8 cellular contexts compared by ENCODE assay signal in the genomic region with DNA sequence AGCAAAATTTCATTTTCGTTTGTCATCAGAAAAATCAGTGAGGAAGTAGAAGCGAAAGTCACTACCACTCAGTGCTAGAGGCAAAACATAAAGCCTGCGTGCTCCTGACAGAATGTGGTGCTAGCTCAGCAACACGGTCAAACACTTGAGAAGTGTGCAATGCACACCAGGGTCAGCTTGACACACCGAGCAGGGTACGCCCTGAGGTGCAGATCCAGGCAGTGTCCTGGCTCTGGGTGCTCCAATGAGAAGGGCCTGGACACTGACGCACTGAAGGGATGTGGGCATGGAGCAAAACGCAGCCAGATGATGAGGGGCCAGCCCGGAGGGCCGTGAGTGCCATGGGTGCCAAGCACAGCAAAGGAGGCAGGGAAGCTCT. TPM values are rescaled to one million over a fixed set of nuclear protein-coding genes. Genes with fewer than 3 reads are reported as not detected.
DNase-seq lines count a peak whose midpoint lies in the region; ATAC-seq lines count a peak whose summit lies in the region.

No MANE protein-coding gene starts in this region.

- intact Hi-C loops in activated CD4-positive, alpha-beta memory T cell treated with anti-CD3 and anti-CD28 coated beads for 36 hours (cut with micrococcal nuclease): loop anchor here (2.0 to 10.0 kb wide), 7 partner anchors 38 to 536 kb away; no protein-coding TSS in a partner anchor

- POLR2A ChIA-PET in activated CD4-positive, alpha-beta memory T cell treated with anti-CD3 and anti-CD28 coated beads for 36 hours (lab: Charles Lee): interaction anchor here (1.0 to 7.5 kb wide), 6 partner anchors 8 to 120 kb away, joined by 3 to 41 read pairs (median 6); a partner anchor contains a TSS

- DNase-seq in activated CD8-positive, alpha-beta memory T cell treated with anti-CD3 and anti-CD28 coated beads, Interleukin-2, amount 10 ng/mL, durations not matched to agents 7 days and 5 days: peak; percentile 48
- DNase-seq in activated CD8-positive, alpha-beta memory T cell treated with anti-CD3 and anti-CD28 coated beads, Interleukin-2, amount 50 U/mL, for 4 hours: no peak
- DNase-seq in activated CD4-positive, alpha-beta memory T cell treated with anti-CD3 and anti-CD28 coated beads for 36 hours: peak; percentile 59
- DNase-seq in naive B cell: peak; percentile 64
- DNase-seq in NCI-H748 (lab: John Stamatoyannopoulos, UW; ENCODE audit: unreplicated experiment): no peak
- DNase-seq in SHP77 treated with DMSO at 0.1 percent for 48 hours (lab: John Stamatoyannopoulos, UW): no peak
- no peak for DNase-seq in ureter (ENCODE audit: low spot score)

- no peaks in the 10 kb centered on the region for H3K9me3 Mint-ChIP-seq in activated CD8-positive, alpha-beta memory T cell treated with anti-CD3 and anti-CD28 coated beads, Interleukin-2, amount 10 ng/mL, durations not matched to agents 7 days and 5 days (ENCODE audit: low read depth)
- no peaks in the 10 kb centered on the region for H3K9me3 Mint-ChIP-seq in activated CD4-positive, alpha-beta memory T cell treated with anti-CD3 and anti-CD28 coated beads for 36 hours
- peaks cover 0 to 2% (median 0%) of the 10 kb centered on the region in 7 donors for H3K9me3 Mint-ChIP-seq in naive B cell

- H3K27ac Mint-ChIP-seq in activated CD8-positive, alpha-beta memory T cell treated with anti-CD3 and anti-CD28 coated beads, Interleukin-2, amount 10 ng/mL, durations not matched to agents 7 days and 5 days: peak overlapping the region; percentile 91
- H3K27ac Mint-ChIP-seq in activated CD4-positive, alpha-beta memory T cell treated with anti-CD3 and anti-CD28 coated beads for 36 hours: peak overlapping the region; percentile 99
- H3K27ac Mint-ChIP-seq in naive B cell: peak overlapping the region; percentile 97 to 100 (median 99)

- no peaks in the 10 kb centered on the region for H3K27me3 Mint-ChIP-seq in activated CD8-positive, alpha-beta memory T cell treated with anti-CD3 and anti-CD28 coated beads, Interleukin-2, amount 10 ng/mL, durations not matched to agents 7 days and 5 days
- H3K27me3 Mint-ChIP-seq in activated CD4-positive, alpha-beta memory T cell treated with anti-CD3 and anti-CD28 coated beads for 36 hours: no peaks in the 10 kb centered on the region
- peaks cover 0 to 4% (median 0%) of the 10 kb centered on the region in 3 donors for H3K27me3 Mint-ChIP-seq in naive B cell

- peak overlapping the region; percentile 72 for H3K4me3 Mint-ChIP-seq in activated CD8-positive, alpha-beta memory T cell treated with anti-CD3 and anti-CD28 coated beads, Interleukin-2, amount 10 ng/mL, durations not matched to agents 7 days and 5 days
- H3K4me3 Mint-ChIP-seq in activated CD4-positive, alpha-beta memory T cell treated with anti-CD3 and anti-CD28 coated beads for 36 hours: peak overlapping the region; percentile 79
- peak overlapping the region; percentile 80 to 100 (median 94) for H3K4me3 Mint-ChIP-seq in naive B cell

- peaks cover 9% of the 10 kb centered on the region for H3K36me3 Mint-ChIP-seq in activated CD8-positive, alpha-beta memory T cell treated with anti-CD3 and anti-CD28 coated beads, Interleukin-2, amount 10 ng/mL, durations not matched to agents 7 days and 5 days
- H3K36me3 Mint-ChIP-seq in activated CD4-positive, alpha-beta memory T cell treated with anti-CD3 and anti-CD28 coated beads for 36 hours: peaks cover 24% of the 10 kb centered on the region
- H3K36me3 Mint-ChIP-seq in naive B cell: peaks cover 9 to 17% of the 10 kb centered on the region in 2 donors

- ATAC-seq in activated CD8-positive, alpha-beta memory T cell treated with anti-CD3 and anti-CD28 coated beads, Interleukin-2, amount 10 ng/mL, durations not matched to agents 7 days and 5 days: peak; percentile 45
- peak; percentile 46 for ATAC-seq in HG02938 (IDR thresholded peaks at IDR 0.05; ENCODE audit: unreplicated experiment)
- peak; percentile 44 to 58 for ATAC-seq in naive B cell (ENCODE audit: low read depth in 2 of 2)

- H3K4me1 Mint-ChIP-seq in activated CD8-positive, alpha-beta memory T cell treated with anti-CD3 and anti-CD28 coated beads, Interleukin-2, amount 10 ng/mL, durations not matched to agents 7 days and 5 days: peaks cover 44% of the 10 kb centered on the region
- peaks cover 63% of the 10 kb centered on the region for H3K4me1 Mint-ChIP-seq in activated CD4-positive, alpha-beta memory T cell treated with anti-CD3 and anti-CD28 coated beads for 36 hours (ENCODE audit: low read depth)
- H3K4me1 Mint-ChIP-seq in naive B cell: peaks cover 45 to 75% (median 54%) of the 10 kb centered on the region in 3 donors

- CTCF ChIA-PET in activated CD8-positive, alpha-beta memory T cell treated with anti-CD3 and anti-CD28 coated beads, Interleukin-2, amount 10 ng/mL, durations not matched to agents 7 days and 5 days (lab: Charles Lee): interaction anchor here (0.7 to 2.1 kb wide), 8 partner anchors 13 to 175 kb away, joined by 3 to 7 read pairs (median 4); a partner anchor contains a TSS
- CTCF ChIA-PET in activated CD4-positive, alpha-beta memory T cell treated with anti-CD3 and anti-CD28 coated beads for 36 hours (lab: Charles Lee): interaction anchor here (0.7 to 5.2 kb wide), 7 partner anchors 9 to 191 kb away, joined by 3 to 50 read pairs (median 9); no protein-coding TSS in a partner anchor

RNA-seq across cellular contexts. Expression of a gene that starts 5.9 kb away (rescaled TPM):
- total RNA-seq in activated CD8-positive, alpha-beta memory T cell treated with anti-CD3 and anti-CD28 coated beads, Interleukin-2, amount 10 ng/mL, durations not matched to agents 7 days and 5 days: 10 to 100 TPM; 28.8 to 46.6 TPM
- 10 to 100 TPM; 62.5 to 66.1 TPM for total RNA-seq in activated CD4-positive, alpha-beta memory T cell treated with anti-CD3 and anti-CD28 coated beads for 36 hours
- 100 to 1,000 TPM; 472 to 744 (median 534) TPM for polyA plus RNA-seq in naive B cell (ENCODE audit: low read depth in 6 of 6)
- 89.9 TPM for total RNA-seq in ureter

RNA-seq across cellular contexts. Expression of a gene that starts 48.8 kb away (rescaled TPM):
- total RNA-seq in activated CD8-positive, alpha-beta memory T cell treated with anti-CD3 and anti-CD28 coated beads, Interleukin-2, amount 10 ng/mL, durations not matched to agents 7 days and 5 days: 10 to 100 TPM; 28.2 to 35.6 TPM
- 10 to 100 TPM; 19.5 to 21.3 TPM for total RNA-seq in activated CD4-positive, alpha-beta memory T cell treated with anti-CD3 and anti-CD28 coated beads for 36 hours
- 10 to 100 TPM in 1 of 6 donors, 1 to 10 TPM in 5; 6.6 to 12.0 (median 7.2) TPM for polyA plus RNA-seq in naive B cell (ENCODE audit: low read depth in 6 of 6)
- total RNA-seq in ureter: 22.0 TPM

Comparison
In these comparisons a context has a peak if more than half of its experiments do, and no peak if none do; other contexts are left out.
1. DNase-seq: peak in activated CD8-positive, alpha-beta memory T cell treated with anti-CD3 and anti-CD28 coated beads, Interleukin-2, amount 10 ng/mL, durations not matched to agents 7 days and 5 days (single experiment), activated CD4-positive, alpha-beta memory T cell treated with anti-CD3 and anti-CD28 coated beads for 36 hours (single experiment) and naive B cell (single experiment); none in activated CD8-positive, alpha-beta memory T cell treated with anti-CD3 and anti-CD28 coated beads, Interleukin-2, amount 50 U/mL, for 4 hours (single experiment), NCI-H748 (single experiment), SHP77 treated with DMSO at 0.1 percent for 48 hours (single experiment) and ureter (single experiment).
2. Peak in every context shown above with its lines, with median percentiles within 50 percentile points of each other: ATAC-seq, H3K27ac Mint-ChIP-seq and H3K4me3 Mint-ChIP-seq.